Comparison of ENCODE assay signal across 14 cellular contexts in genomic region chr21:41699311-41699710, GRCh38.
DNase-seq lines count a peak whose midpoint lies in the region; TF ChIP-seq lines count a peak whose summit lies in the region.
"Had no signal": no experiment of that assay in that cellular context is flagged by ENCODE, and none has a peak within 500 bp of the region (broad histone marks: within the 10 kb centered on the region; RNA-seq: fewer than 3 reads in every experiment).

No MANE protein-coding gene starts in this region.

- H3K36me3 ChIP-seq in H7 (replicated peaks; ENCODE audit: control insufficient read depth, insufficient read depth, low read length): no peaks in the 10 kb centered on the region
- H3K36me3 ChIP-seq: BLaER1 treated with 17β-estradiol and CSF1 and Interleukin-3, amounts not matched to agents 10 nM and 100 nM; HAP-1 had no signal

- no peaks in the 10 kb centered on the region for H3K27me3 ChIP-seq in H7 (ENCODE audit: control insufficient read depth, insufficient read depth, low read length)
- H3K27me3 ChIP-seq: BLaER1 treated with 17β-estradiol and CSF1 and Interleukin-3, amounts not matched to agents 10 nM and 100 nM had no signal

- DNase-seq in H7 (peak; percentile 14), islet precursor cell (peak; percentile 28), progenitor cell of endocrine pancreas (ENCODE audit: low spot score, unreplicated experiment) (no peak), DMS79 treated with DMSO at 0.1 percent for 48 hours (lab: John Stamatoyannopoulos, UW) (no peak), NCI-H1105 treated with DMSO at 0.1 percent for 48 hours (lab: John Stamatoyannopoulos, UW) (no peak), kidney tubule cell (ENCODE audit: low spot score) (no peak)
- DNase-seq in activated T-helper 1 cell treated with anti-CD3 and anti-CD28 coated beads, Interleukin-12 subunit alpha, Interleukin-12 subunit beta, Interleukin-2, Interleukin-4 antibody, amounts not matched to agents 30 ng/mL and 10 ng/mL and 1 ng/mL, durations not matched to agents 14 hours and 24 hours and 36 hours (ENCODE audit: low spot score): no peak
- DNase-seq: Calu3; CD8-positive, alpha-beta T cell; EL had no signal

- no peaks in the 10 kb centered on the region for H3K36me3 Mint-ChIP-seq in activated T-helper 1 cell treated with anti-CD3 and anti-CD28 coated beads, Interleukin-12 subunit alpha, Interleukin-12 subunit beta, Interleukin-2, Interleukin-4 antibody, amounts not matched to agents 30 ng/mL and 10 ng/mL and 1 ng/mL, durations not matched to agents 14 hours and 24 hours and 36 hours (ENCODE audit: low read depth)
- H3K36me3 Mint-ChIP-seq in progenitor cell of endocrine pancreas (ENCODE audit: insufficient read depth): no peaks in the 10 kb centered on the region
- H3K36me3 Mint-ChIP-seq: CD8-positive, alpha-beta T cell had no signal

- no peaks in the 10 kb centered on the region for H3K4me1 Mint-ChIP-seq in activated T-helper 1 cell treated with anti-CD3 and anti-CD28 coated beads, Interleukin-12 subunit alpha, Interleukin-12 subunit beta, Interleukin-2, Interleukin-4 antibody, amounts not matched to agents 30 ng/mL and 10 ng/mL and 1 ng/mL, durations not matched to agents 14 hours and 24 hours and 36 hours (ENCODE audit: low read depth)
- peaks cover 12% of the 10 kb centered on the region for H3K4me1 Mint-ChIP-seq in progenitor cell of endocrine pancreas (ENCODE audit: low read depth)
- H3K4me1 Mint-ChIP-seq: B cell had no signal

- no peak overlapping the region for H3K4me3 ChIP-seq in H7 (ENCODE audit: insufficient read depth, low read depth, low read length)
- H3K4me3 ChIP-seq: BLaER1 treated with 17β-estradiol and CSF1 and Interleukin-3, amounts not matched to agents 10 nM and 100 nM; GM12878; HAP-1 had no signal

- intact Hi-C loops in activated T-helper 1 cell treated with anti-CD3 and anti-CD28 coated beads, Interleukin-12 subunit alpha, Interleukin-12 subunit beta, Interleukin-2, Interleukin-4 antibody, amounts not matched to agents 30 ng/mL and 10 ng/mL and 1 ng/mL, durations not matched to agents 14 hours and 24 hours and 36 hours (cut with micrococcal nuclease): no loop called here

- no peaks in the 10 kb centered on the region for H3K9me3 Mint-ChIP-seq in activated T-helper 1 cell treated with anti-CD3 and anti-CD28 coated beads, Interleukin-12 subunit alpha, Interleukin-12 subunit beta, Interleukin-2, Interleukin-4 antibody, amounts not matched to agents 30 ng/mL and 10 ng/mL and 1 ng/mL, durations not matched to agents 14 hours and 24 hours and 36 hours
- peaks cover 3% of the 10 kb centered on the region for H3K9me3 Mint-ChIP-seq in progenitor cell of endocrine pancreas (ENCODE audit: low read depth)
- H3K9me3 Mint-ChIP-seq: CD8-positive, alpha-beta T cell had no signal

- no peak for TF ChIP-seq CTCF in progenitor cell of endocrine pancreas (IDR thresholded peaks at IDR 0.05; ENCODE audit: unreplicated experiment)

- H3K4me3 Mint-ChIP-seq in activated T-helper 1 cell treated with anti-CD3 and anti-CD28 coated beads, Interleukin-12 subunit alpha, Interleukin-12 subunit beta, Interleukin-2, Interleukin-4 antibody, amounts not matched to agents 30 ng/mL and 10 ng/mL and 1 ng/mL, durations not matched to agents 14 hours and 24 hours and 36 hours: no peak overlapping the region
- H3K4me3 Mint-ChIP-seq in progenitor cell of endocrine pancreas (ENCODE audit: low read depth): no peak overlapping the region
- H3K4me3 Mint-ChIP-seq: B cell; CD8-positive, alpha-beta T cell had no signal

- peaks cover 4% of the 10 kb centered on the region for H3K27me3 Mint-ChIP-seq in activated T-helper 1 cell treated with anti-CD3 and anti-CD28 coated beads, Interleukin-12 subunit alpha, Interleukin-12 subunit beta, Interleukin-2, Interleukin-4 antibody, amounts not matched to agents 30 ng/mL and 10 ng/mL and 1 ng/mL, durations not matched to agents 14 hours and 24 hours and 36 hours (ENCODE audit: insufficient read depth)
- no peaks in the 10 kb centered on the region for H3K27me3 Mint-ChIP-seq in progenitor cell of endocrine pancreas

- H3K27ac Mint-ChIP-seq in activated T-helper 1 cell treated with anti-CD3 and anti-CD28 coated beads, Interleukin-12 subunit alpha, Interleukin-12 subunit beta, Interleukin-2, Interleukin-4 antibody, amounts not matched to agents 30 ng/mL and 10 ng/mL and 1 ng/mL, durations not matched to agents 14 hours and 24 hours and 36 hours: peak overlapping the region; percentile 36
- peak overlapping the region; percentile 46 for H3K27ac Mint-ChIP-seq in progenitor cell of endocrine pancreas
- H3K27ac Mint-ChIP-seq: B cell; CD8-positive, alpha-beta T cell had no signal

Comparison
In these comparisons a context has a peak if more than half of its experiments do, and no peak if none do; other contexts are left out.
1. DNase-seq: peak in H7 (single experiment) and islet precursor cell (single experiment); none in activated T-helper 1 cell treated with anti-CD3 and anti-CD28 coated beads, Interleukin-12 subunit alpha, Interleukin-12 subunit beta, Interleukin-2, Interleukin-4 antibody, amounts not matched to agents 30 ng/mL and 10 ng/mL and 1 ng/mL, durations not matched to agents 14 hours and 24 hours and 36 hours (single experiment), progenitor cell of endocrine pancreas (single experiment), DMS79 treated with DMSO at 0.1 percent for 48 hours (single experiment), NCI-H1105 treated with DMSO at 0.1 percent for 48 hours (single experiment) and kidney tubule cell (single experiment).